ENCODE assay signal across 28 cellular contexts in the genomic region with DNA sequence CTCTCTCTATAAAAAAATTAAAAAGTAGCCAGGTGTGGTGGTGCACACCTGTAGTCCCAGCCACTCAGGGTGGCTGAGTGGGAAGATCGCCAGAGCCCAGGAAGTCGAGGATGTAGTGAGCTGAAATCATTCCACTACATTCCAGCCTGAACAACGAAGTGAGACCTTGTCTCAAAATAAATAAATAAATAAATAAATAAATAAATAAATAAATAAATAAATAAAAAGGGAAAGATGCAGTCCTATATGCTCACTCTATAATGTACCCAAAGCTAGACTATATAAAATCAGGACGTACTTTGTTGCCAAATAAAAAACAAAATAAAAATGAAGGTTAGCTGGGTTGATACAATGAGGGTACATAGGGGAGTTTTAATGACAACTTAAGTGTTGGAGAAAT.
"Had no signal": no experiment of that assay in that cellular context is flagged by ENCODE, and none has a peak within 500 bp of the region (broad histone marks: within the 10 kb centered on the region; RNA-seq: fewer than 3 reads in every experiment).

No MANE protein-coding gene starts in this region.

- H3K4me3 Mint-ChIP-seq: effector memory CD8-positive, alpha-beta T cell; endodermal cell; mesothelial cell of epicardium; naive B cell had no signal

- H3K36me3 Mint-ChIP-seq: naive B cell had no signal

- H3K36me3 ChIP-seq: esophagus squamous epithelium, gastrocnemius medialis, heart right ventricle, left lung, lower lobe of right lung had no signal

- DNase-seq: effector CD8-positive, alpha-beta T cell; effector memory CD8-positive, alpha-beta T cell; endodermal cell; erythroblast; esophagus squamous epithelium; foreskin fibroblast; foreskin melanocyte; gastrocnemius medialis; glutamatergic neuron; head of caudate nucleus; heart right ventricle; hippocampal formation; kidney glomerular epithelial cell; left cardiac atrium; left lung; left ventricle myocardium superior; lower lobe of right lung; mesenchymal stem cell; mucosa of descending colon; naive B cell had no signal

- ATAC-seq: effector memory CD8-positive, alpha-beta T cell; esophagus mucosa; gastrocnemius medialis; heart right ventricle; left cardiac atrium; left ventricle myocardium superior; mucosa of descending colon had no signal

- H3K4me3 ChIP-seq: coronary artery, esophagus squamous epithelium, gastrocnemius medialis, heart right ventricle, left lung, lower lobe of right lung, mucosa of descending colon had no signal

- FAIRE-seq: colon, endometrium, islet of Langerhans, keratinocyte had no signal

- H3K27ac ChIP-seq: coronary artery, epithelial cell of prostate, esophagus squamous epithelium, gastrocnemius medialis, left lung, lower lobe of right lung had no signal

- H3K9me3 ChIP-seq: esophagus squamous epithelium, gastrocnemius medialis, heart right ventricle, left lung, lower lobe of right lung, mucosa of descending colon had no signal

- H3K27ac Mint-ChIP-seq: effector memory CD8-positive, alpha-beta T cell; endodermal cell; mesothelial cell of epicardium; naive B cell had no signal

- H3K4me1 ChIP-seq: gastrocnemius medialis had no signal

- H3K9me3 Mint-ChIP-seq: effector memory CD8-positive, alpha-beta T cell; endodermal cell; naive B cell had no signal
